Comparison of ENCODE assay signal across 8 cellular contexts in the genomic region with DNA sequence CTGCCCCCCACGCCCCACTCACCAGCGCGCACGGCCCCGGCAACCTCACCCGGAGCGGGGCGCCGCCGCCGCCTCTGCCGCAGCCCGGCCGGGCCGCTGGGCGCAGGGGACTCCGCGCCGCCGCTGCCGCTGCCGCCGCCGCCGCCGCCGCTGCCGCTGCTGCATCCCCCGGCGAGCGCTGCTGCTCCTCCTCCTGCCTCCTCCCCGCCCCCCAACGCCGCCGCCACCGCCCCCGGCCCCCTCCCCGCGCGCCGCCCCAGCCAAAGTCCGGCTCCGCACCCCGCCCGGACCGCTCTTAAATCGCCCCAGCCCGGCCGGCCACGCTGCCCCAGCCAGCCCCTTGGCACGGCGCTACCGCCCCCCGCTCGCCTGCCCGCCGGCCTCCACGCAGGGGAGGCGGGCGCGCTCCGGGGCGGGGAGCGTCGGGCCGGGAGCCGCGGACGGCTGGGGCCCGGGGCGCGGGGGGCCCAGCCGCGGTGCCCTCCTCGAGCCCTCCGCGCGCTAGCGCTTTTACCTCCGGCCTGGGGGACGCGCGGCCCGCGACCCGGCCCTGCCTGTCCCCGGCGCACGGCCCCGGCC. TPM values are rescaled to one million over a fixed set of nuclear protein-coding genes. Genes with fewer than 3 reads are reported as not detected.
DNase-seq lines count a peak whose midpoint lies in the region; ATAC-seq and TF ChIP-seq lines count a peak whose summit lies in the region.

Gene SULF2 (minus strand): TSS at position 161 of the 579 bp plus-strand sequence. CDS start 28,118 bp downstream, outside the sequence.

- H3K4me1 Mint-ChIP-seq in CD14-positive monocyte (peaks cover 50% of the 10 kb centered on the region), type B pancreatic cell (ENCODE audit: unreplicated experiment) (peaks cover 68% of the 10 kb centered on the region)

- peak within 1 kb of the TSS; percentile 95 to 99 for H3K4me3 Mint-ChIP-seq in CD14-positive monocyte
- peak within 1 kb of the TSS; percentile 98 for H3K4me3 Mint-ChIP-seq in type B pancreatic cell

- intact Hi-C loops in CD14-positive monocyte (cut with micrococcal nuclease) = loop anchor here (2.0 to 10.0 kb wide), 2 partner anchors 59 to 839 kb away; no protein-coding TSS in a partner anchor

- H3K27me3 Mint-ChIP-seq in CD14-positive monocyte (ENCODE audit: low read depth in 3 of 3) (peaks cover 16 to 23% (median 21%) of the 10 kb centered on the region in 3 donors), type B pancreatic cell (peaks cover 19% of the 10 kb centered on the region)

- ATAC-seq in HG02973 (IDR thresholded peaks at IDR 0.05; ENCODE audit: unreplicated experiment) (no peak), GM19324 (IDR thresholded peaks at IDR 0.05; ENCODE audit: low FRiP score, unreplicated experiment) (no peak)

- H3K4me3 ChIP-seq in MG63 (peak within 1 kb of the TSS; percentile 38), duodenal mucosa (ENCODE audit: low read depth in 1 of 2, low read length in 2 of 2) (peak within 1 kb of the TSS; percentile 76 to 79)

- H3K27me3 ChIP-seq in MG63 (peaks cover 27% of the 10 kb centered on the region), duodenal mucosa (ENCODE audit: control insufficient read depth in 1 of 2, insufficient read depth in 2 of 2, low read length in 2 of 2) (peaks cover 0 to 4% of the 10 kb centered on the region in 2 donors)

- H3K36me3 Mint-ChIP-seq in CD14-positive monocyte (peaks cover 40 to 46% of the 10 kb centered on the region in 2 donors), type B pancreatic cell (peaks cover 4% of the 10 kb centered on the region)

- DNase-seq in CD14-positive monocyte (ENCODE audit: low spot score) (no peak), MG63 (no peak), lung microvascular endothelial cell (ENCODE audit: low read depth in 2 of 2) (peak; percentile 53 to 67), type B pancreatic cell (ENCODE audit: extremely low spot score, unreplicated experiment) (no peak), NCI-H446 (lab: John Stamatoyannopoulos, UW) (no peak)

- H3K36me3 ChIP-seq in MG63 (no peaks in the 10 kb centered on the region), duodenal mucosa (ENCODE audit: control insufficient read depth in 1 of 2, insufficient read depth in 2 of 2, low read length in 2 of 2) (no peaks in the 10 kb centered on the region)

- H3K9me3 ChIP-seq in MG63 (no peaks in the 10 kb centered on the region), duodenal mucosa (ENCODE audit: control insufficient read depth in 1 of 2, low read length in 2 of 2) (no peaks in the 10 kb centered on the region)

- H3K9me3 Mint-ChIP-seq in CD14-positive monocyte (no peaks in the 10 kb centered on the region), type B pancreatic cell (no peaks in the 10 kb centered on the region)

- peak within 1 kb of the TSS; percentile 56 to 69 for H3K9ac ChIP-seq in duodenal mucosa (ENCODE audit: low read depth in 1 of 2, low read length in 2 of 2)

- peak within 1 kb of the TSS; percentile 91 to 97 (median 95) for H3K27ac Mint-ChIP-seq in CD14-positive monocyte
- peak within 1 kb of the TSS; percentile 97 for H3K27ac Mint-ChIP-seq in type B pancreatic cell

- TF ChIP-seq CTCF in CD14-positive monocyte (IDR thresholded peaks at IDR 0.05) (no peak), type B pancreatic cell (conservative IDR thresholded peaks at IDR 0.05) (no peak)

- H3K27ac ChIP-seq in duodenal mucosa (ENCODE audit: low read depth, low read length) = peak within 1 kb of the TSS; percentile 65

- peaks cover 24 to 32% of the 10 kb centered on the region in 2 donors for H3K4me1 ChIP-seq in duodenal mucosa (ENCODE audit: control insufficient read depth in 1 of 2, insufficient read depth in 2 of 2, low read length in 2 of 2)

RNA-seq across cellular contexts. Expression of gene SULF2, which starts in this region (rescaled TPM):
- 10 to 100 TPM; 60.3 to 75.5 TPM for polyA plus RNA-seq in CD14-positive monocyte
- total RNA-seq in MG63 (2014; rRNA removed; shearing (Covaris generic); ENCODE audit: low replicate concordance) = 0.20 and 2.0 TPM in 2 replicates
- total RNA-seq in lung microvascular endothelial cell (85.0 and 119 TPM in 2 replicates), type B pancreatic cell (ENCODE audit: low replicate concordance) (89.0 and 146 TPM in 2 replicates)

Comparison
In these comparisons a context has a peak if more than half of its experiments do, and no peak if none do; other contexts are left out.
1. RNA of gene SULF2 (total RNA-seq): 89.0 to 146 TPM in type B pancreatic cell and 85.0 to 119 TPM in lung microvascular endothelial cell; 0.20 to 2.0 TPM in MG63; every median in the first group is over 10 times any median in the second.
2. DNase-seq: peak in lung microvascular endothelial cell (2 of 2); none in CD14-positive monocyte (single experiment), MG63 (single experiment), type B pancreatic cell (single experiment) and NCI-H446 (0 of 2).